Comparison of ENCODE assay signal across 10 cellular contexts in the genomic region with DNA sequence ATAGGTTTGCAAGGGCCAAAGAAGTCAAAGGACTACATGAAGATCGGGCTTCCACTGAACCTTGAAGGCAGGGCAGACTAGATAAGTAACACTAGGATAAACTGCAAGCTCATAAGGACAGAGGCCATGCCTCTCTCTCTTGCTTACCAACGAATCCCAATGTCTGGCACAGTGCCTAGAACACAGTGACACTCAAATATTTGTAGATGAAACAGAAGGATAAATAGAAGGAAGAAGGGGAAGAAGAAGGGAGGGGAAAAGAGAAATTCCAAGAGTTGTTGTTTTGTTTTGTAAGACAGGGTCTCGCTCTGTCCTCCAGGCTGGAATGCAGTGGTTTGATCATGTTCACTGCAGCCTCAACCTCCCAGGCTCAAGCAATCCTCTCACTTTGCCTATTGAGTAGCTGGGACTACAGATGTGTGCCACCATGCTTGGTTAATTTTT. TPM values are rescaled to one million over a fixed set of nuclear protein-coding genes. Genes with fewer than 3 reads are reported as not detected.
DNase-seq lines count a peak whose midpoint lies in the region; ATAC-seq, FAIRE-seq and TF ChIP-seq lines count a peak whose summit lies in the region.
"Had no signal": no experiment of that assay in that cellular context is flagged by ENCODE, and none has a peak within 500 bp of the region (broad histone marks: within the 10 kb centered on the region; RNA-seq: fewer than 3 reads in every experiment).

No MANE protein-coding gene starts in this region.

- H3K9me2 ChIP-seq in HCT116 (ENCODE audit: insufficient read depth) (no peaks in the 10 kb centered on the region), SK-N-SH (no peaks in the 10 kb centered on the region)

- no peak overlapping the region for H3K9ac ChIP-seq in HCT116 (ENCODE audit: low read length)
- H3K9ac ChIP-seq in SK-N-SH = no peak overlapping the region

- peaks cover 21% of the 10 kb centered on the region for H3F3A ChIP-seq in SK-N-SH (replicated peaks; ENCODE audit: insufficient read depth)

- H3K27ac ChIP-seq in HCT116 (ENCODE audit: low read depth, low read length) = no peak overlapping the region
- H3K27ac ChIP-seq in SK-N-SH (ENCODE audit: low read depth in 2 of 2, low read length in 1 of 2) = no peak overlapping the region
- H3K27ac ChIP-seq: foreskin keratinocyte had no signal

- H3K4me2 ChIP-seq in HCT116 (ENCODE audit: low read length) = peak overlapping the region; percentile 67
- H3K4me2 ChIP-seq in SK-N-SH = no peak overlapping the region

- no peak for FAIRE-seq in D721Med (lab: Jason Lieb, UNC)

- TF ChIP-seq CTCF in HCT116 (IDR thresholded peaks at IDR 0.05 in 2 of 3, conservative IDR thresholded peaks at IDR 0.05 in 1 of 3; ENCODE audit: borderline replicate concordance in 1 of 3, insufficient read depth in 1 of 3, low read depth in 2 of 3, low read length in 2 of 3) = no peak
- TF ChIP-seq CTCF in SK-N-SH (IDR thresholded peaks at IDR 0.05) = no peak
- no peak for TF ChIP-seq CTCF in D721Med (IDR thresholded peaks at IDR 0.05; ENCODE audit: insufficient read depth, missing control alignments)

- intact Hi-C loops in HCT116 (cut with micrococcal nuclease) = no loop called here
- intact Hi-C loops in head of caudate nucleus (cut with DNase I) = no loop called here

- H3K9me3 ChIP-seq in HCT116 (ENCODE audit: control insufficient read depth in 1 of 2, insufficient read depth in 1 of 2, low read depth in 1 of 2, low read length in 2 of 2) (no peaks in the 10 kb centered on the region), SK-N-SH (no peaks in the 10 kb centered on the region)
- H3K9me3 ChIP-seq: upper lobe of left lung had no signal

- DNase-seq in HCT116 (ENCODE audit: low read depth, low spot score) = no peak
- DNase-seq in SK-N-SH = no peak
- DNase-seq in head of caudate nucleus = peak in 28 of 42 donors; percentile 36 to 89 (median 62)
- peak; percentile 72 for DNase-seq in renal cortical epithelial cell (ENCODE audit: low read depth)
- DNase-seq in NCI-H146 treated with DMSO at 0.1 percent for 48 hours (lab: John Stamatoyannopoulos, UW; ENCODE audit: unreplicated experiment) = no peak
- no peak for DNase-seq in HCEC 1CT
- no peak for DNase-seq in D721Med (ENCODE audit: insufficient read length, low spot score)
- DNase-seq: foreskin keratinocyte had no signal

- TF ChIP-seq POLR2A in HCT116 (IDR thresholded peaks at IDR 0.05; ENCODE audit: borderline replicate concordance, extremely low read depth, insufficient read depth, insufficient read length) = no peak

- peaks cover 60% of the 10 kb centered on the region for H4K20me1 ChIP-seq in HCT116 (ENCODE audit: insufficient read depth)
- H4K20me1 ChIP-seq in SK-N-SH (ENCODE audit: insufficient read depth) = peaks cover 47% of the 10 kb centered on the region

- ATAC-seq in HCT116 (no peak), GM18498 (IDR thresholded peaks at IDR 0.05; ENCODE audit: unreplicated experiment) (no peak)
- ATAC-seq: foreskin keratinocyte had no signal

- TF ChIP-seq EP300 in SK-N-SH (IDR thresholded peaks at IDR 0.05; ENCODE audit: borderline replicate concordance in 1 of 2, low read depth in 1 of 2, low read length in 1 of 2) = no peak

- H3K4me3 ChIP-seq in HCT116 (replicated peaks in 1 of 2; ENCODE audit: low read depth in 1 of 2, low read length in 2 of 2) (no peak overlapping the region), SK-N-SH (ENCODE audit: low read depth in 2 of 2, low read length in 1 of 2) (no peak overlapping the region)
- H3K4me3 ChIP-seq: upper lobe of left lung had no signal

- H3K36me3 ChIP-seq in HCT116 (ENCODE audit: control insufficient read depth in 1 of 2, insufficient read depth in 2 of 2, low read length in 2 of 2) = no peaks in the 10 kb centered on the region
- H3K36me3 ChIP-seq in SK-N-SH (replicated peaks in 1 of 2; ENCODE audit: control insufficient read depth in 1 of 2, insufficient read depth in 2 of 2, low read length in 1 of 2) = no peaks in the 10 kb centered on the region
- H3K36me3 ChIP-seq: upper lobe of left lung had no signal

- CTCF ChIA-PET in HCT116 (lab: Charles Lee) (no interaction called here), SK-N-SH (lab: Yijun Ruan, JAX) (no interaction called here)

- POLR2A ChIA-PET in HCT116 (lab: Charles Lee) = no interaction called here
- POLR2A ChIA-PET in SK-N-SH (lab: Yijun Ruan, JAX) = no interaction called here

- H3K4me1 ChIP-seq in HCT116 (ENCODE audit: control insufficient read depth in 1 of 2, insufficient read depth in 2 of 2, low read length in 2 of 2) = peaks cover 28 to 34% of the 10 kb centered on the region in 2 experiments
- H3K4me1 ChIP-seq in SK-N-SH (ENCODE audit: control insufficient read depth in 1 of 2, insufficient read depth in 2 of 2, low read depth in 1 of 2, low read length in 1 of 2) = peaks cover 0 to 22% of the 10 kb centered on the region in 2 experiments; a peak in 2 of 4 replicates

- TF ChIP-seq RAD21 in HCT116 (IDR thresholded peaks at IDR 0.05; ENCODE audit: low read depth) (no peak), SK-N-SH (IDR thresholded peaks at IDR 0.05; ENCODE audit: low read length) (no peak)

- RAD21 ChIA-PET in HCT116 (lab: Charles Lee; ENCODE audit: low non-redundant PET in 1 of 2, low total read pairs in 2 of 2, uncharacterized antibody in 2 of 2, unreplicated experiment in 2 of 2) = no interaction called here

- no TSS peak for BruUV-seq in HCT116 (replicated peaks; lab: Mats Ljungman, UMichigan)

- H2AFZ ChIP-seq in HCT116 (ENCODE audit: low read depth, low read length, poor library complexity, severe bottlenecking) (no peak overlapping the region), SK-N-SH (ENCODE audit: low read depth) (no peak overlapping the region)

- 55% methylated on average over 3 of the region's 3 CpGs for WGBS in SK-N-SH (ENCODE audit: low lambda C conversion rate)

- H3K79me2 ChIP-seq in HCT116 (ENCODE audit: insufficient read depth, low read length) (peaks cover 52% of the 10 kb centered on the region), SK-N-SH (ENCODE audit: insufficient read depth) (peaks cover 23% of the 10 kb centered on the region)

- H3K27me3 ChIP-seq in HCT116 (ENCODE audit: insufficient read depth, low read length) (peaks cover 9% of the 10 kb centered on the region; the same call in 1 of the 2 replicates), SK-N-SH (ENCODE audit: insufficient read depth) (no peaks in the 10 kb centered on the region)
- H3K27me3 ChIP-seq: foreskin keratinocyte, upper lobe of left lung had no signal

TF ChIP-seq in HCT116, 20 proteins besides CTCF, POLR2A, EP300 and RAD21:
- no peak for TF ChIP-seq EZH2phosphoT487 (IDR thresholded peaks at IDR 0.05; ENCODE audit: borderline replicate concordance)
- TF ChIP-seq SRF (IDR thresholded peaks at IDR 0.05; ENCODE audit: low read depth) = no peak
- TF ChIP-seq CEBPB (IDR thresholded peaks at IDR 0.05; ENCODE audit: low read depth) = no peak
- TF ChIP-seq POLR2AphosphoS5 (IDR thresholded peaks at IDR 0.05; ENCODE audit: low read depth, low read length) = no peak
- no peak for TF ChIP-seq FOSL1 (IDR thresholded peaks at IDR 0.05; ENCODE audit: low read depth)
- TF ChIP-seq, protein P1, sequence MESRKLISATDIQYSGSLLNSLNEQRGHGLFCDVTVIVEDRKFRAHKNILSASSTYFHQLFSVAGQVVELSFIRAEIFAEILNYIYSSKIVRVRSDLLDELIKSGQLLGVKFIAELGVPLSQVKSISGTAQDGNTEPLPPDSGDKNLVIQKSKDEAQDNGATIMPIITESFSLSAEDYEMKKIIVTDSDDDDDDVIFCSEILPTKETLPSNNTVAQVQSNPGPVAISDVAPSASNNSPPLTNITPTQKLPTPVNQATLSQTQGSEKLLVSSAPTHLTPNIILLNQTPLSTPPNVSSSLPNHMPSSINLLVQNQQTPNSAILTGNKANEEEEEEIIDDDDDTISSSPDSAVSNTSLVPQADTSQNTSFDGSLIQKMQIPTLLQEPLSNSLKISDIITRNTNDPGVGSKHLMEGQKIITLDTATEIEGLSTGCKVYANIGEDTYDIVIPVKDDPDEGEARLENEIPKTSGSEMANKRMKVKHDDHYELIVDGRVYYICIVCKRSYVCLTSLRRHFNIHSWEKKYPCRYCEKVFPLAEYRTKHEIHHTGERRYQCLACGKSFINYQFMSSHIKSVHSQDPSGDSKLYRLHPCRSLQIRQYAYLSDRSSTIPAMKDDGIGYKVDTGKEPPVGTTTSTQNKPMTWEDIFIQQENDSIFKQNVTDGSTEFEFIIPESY (IDR thresholded peaks at IDR 0.05; ENCODE audit: extremely low read depth, insufficient replicate concordance, low read length) = no peak
- no peak for TF ChIP-seq SIN3A (IDR thresholded peaks at IDR 0.05; ENCODE audit: low read depth)
TF ChIP-seq in HCT116: peak in this region for 0.

TF ChIP-seq in SK-N-SH, 30 proteins besides CTCF, POLR2A, EP300 and RAD21 (continues in another document):
- TF ChIP-seq, protein P2, sequence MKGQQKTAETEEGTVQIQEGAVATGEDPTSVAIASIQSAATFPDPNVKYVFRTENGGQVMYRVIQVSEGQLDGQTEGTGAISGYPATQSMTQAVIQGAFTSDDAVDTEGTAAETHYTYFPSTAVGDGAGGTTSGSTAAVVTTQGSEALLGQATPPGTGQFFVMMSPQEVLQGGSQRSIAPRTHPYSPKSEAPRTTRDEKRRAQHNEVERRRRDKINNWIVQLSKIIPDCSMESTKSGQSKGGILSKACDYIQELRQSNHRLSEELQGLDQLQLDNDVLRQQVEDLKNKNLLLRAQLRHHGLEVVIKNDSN (IDR thresholded peaks at IDR 0.05; ENCODE audit: borderline replicate concordance, low read depth) = no peak
- TF ChIP-seq NFIC (IDR thresholded peaks at IDR 0.05; ENCODE audit: borderline replicate concordance) = peak; percentile 51; the same call in 1 of the 2 replicates

RNA-seq across cellular contexts. Expression of a gene that starts 26.9 kb away (rescaled TPM):
- 21.0 TPM for total RNA-seq in HCT116 (2021; ENCODE audit: unreplicated experiment)
- 14.4 and 14.7 TPM in 2 replicates for polyA plus RNA-seq in HCT116 (2012)
- polyA plus RNA-seq in SK-N-SH (2012; rRNA removed) = 4.5 and 5.1 TPM in 2 replicates
- 4.5 and 4.9 TPM in 2 replicates for polyA plus RNA-seq in SK-N-SH (2012; cell fraction: cytosol; rRNA removed)
- 14.0 and 15.9 TPM in 2 replicates for polyA plus RNA-seq in SK-N-SH (2012; cell fraction: nucleus; rRNA removed)
- total RNA-seq in renal cortical epithelial cell = 7.6 and 31.3 TPM in 2 replicates

Comparison
In these comparisons a context has a peak if more than half of its experiments do, and no peak if none do; other contexts are left out.
1. DNase-seq: peak in head of caudate nucleus (28 of 42) and renal cortical epithelial cell (single experiment); none in HCT116 (single experiment), SK-N-SH (single experiment), NCI-H146 treated with DMSO at 0.1 percent for 48 hours (single experiment), HCEC 1CT (single experiment) and D721Med (single experiment).